In genomic region chr2:121185571-121186074, GRCh38 we compare ENCODE assay signal across 11 cellular contexts.
A peak's percentile ranks its signal among the peaks of the same experiment; 100 is the strongest.
DNase-seq lines count a peak whose midpoint lies in the region; ATAC-seq and TF ChIP-seq lines count a peak whose summit lies in the region.
"Had no signal": no experiment of that assay in that cellular context is flagged by ENCODE, and none has a peak within 500 bp of the region (broad histone marks: within the 10 kb centered on the region; RNA-seq: fewer than 3 reads in every experiment).

No MANE protein-coding gene starts in this region.

- H3K4me3 ChIP-seq in astrocyte of the cerebellum (ENCODE audit: low read depth, low read length), result no peak overlapping the region
- no peak overlapping the region for H3K4me3 ChIP-seq in mucosa of descending colon
- H3K4me3 ChIP-seq in effector memory CD4-positive, alpha-beta T cell (ENCODE audit: insufficient read depth, low read depth, low read length, poor library complexity, severe bottlenecking), result no peak overlapping the region

- H3K27ac Mint-ChIP-seq in osteocyte (ENCODE audit: unreplicated experiment), result no peak overlapping the region
- H3K27ac Mint-ChIP-seq: T-helper 17 cell had no signal

- in situ Hi-C loops in astrocyte of the cerebellum (cut with HindIII; ENCODE audit: low sequenced_read_pairs), result no loop called here

- peak; percentile 62 for ATAC-seq in mucosa of descending colon
- ATAC-seq in GM19023 (IDR thresholded peaks at IDR 0.05; ENCODE audit: unreplicated experiment), result no peak
- ATAC-seq: T-helper 17 cell had no signal

- peak; percentile 91 for DNase-seq in DMS153 (lab: John Stamatoyannopoulos, UW)
- peak; percentile 54 to 81 for DNase-seq in NCI-H2081 (lab: John Stamatoyannopoulos, UW)
- DNase-seq in astrocyte of the cerebellum (ENCODE audit: low read depth), result peak; percentile 73
- no peak for DNase-seq in mucosa of descending colon
- DNase-seq in effector memory CD4-positive, alpha-beta T cell, result no peak
- no peak for DNase-seq in osteocyte (ENCODE audit: extremely low spot score, unreplicated experiment)
- no peak for DNase-seq in NCI-H1694 (lab: John Stamatoyannopoulos, UW)
- DNase-seq: NCI-H1105 treated with DMSO at 0.1 percent for 48 hours, T-helper 17 cell had no signal

- H3K4me1 Mint-ChIP-seq in osteocyte (ENCODE audit: unreplicated experiment), result no peaks in the 10 kb centered on the region
- H3K4me1 Mint-ChIP-seq: T-helper 17 cell had no signal

- no peaks in the 10 kb centered on the region for H3K4me1 ChIP-seq in mucosa of descending colon (ENCODE audit: low read depth)
- no peaks in the 10 kb centered on the region for H3K4me1 ChIP-seq in effector memory CD4-positive, alpha-beta T cell (ENCODE audit: control insufficient read depth, insufficient read depth, low read length, poor library complexity, severe bottlenecking)

- TF ChIP-seq CTCF in astrocyte of the cerebellum (IDR thresholded peaks at IDR 0.05; ENCODE audit: low read depth, low read length, missing control alignments) (no peak), mucosa of descending colon (IDR thresholded peaks at IDR 0.05) (no peak), osteocyte (IDR thresholded peaks at IDR 0.05) (no peak)

- H3K9me3 Mint-ChIP-seq in osteocyte (ENCODE audit: unreplicated experiment), result no peaks in the 10 kb centered on the region

- H3K27me3 Mint-ChIP-seq in osteocyte (ENCODE audit: unreplicated experiment), result peaks cover 22% of the 10 kb centered on the region

- no peak overlapping the region for H3K27ac ChIP-seq in effector memory CD4-positive, alpha-beta T cell (ENCODE audit: insufficient read depth, low read length, poor library complexity, severe bottlenecking)
- H3K27ac ChIP-seq: C4-2B had no signal

- H3K9me3 ChIP-seq in mucosa of descending colon, result no peaks in the 10 kb centered on the region
- H3K9me3 ChIP-seq in effector memory CD4-positive, alpha-beta T cell (ENCODE audit: control insufficient read depth, low read length), result no peaks in the 10 kb centered on the region

- H3K27me3 ChIP-seq in effector memory CD4-positive, alpha-beta T cell (replicated peaks; ENCODE audit: control insufficient read depth, insufficient read depth, low read length, poor library complexity, severe bottlenecking), result no peaks in the 10 kb centered on the region

- no peak overlapping the region for H3K4me3 Mint-ChIP-seq in osteocyte (ENCODE audit: unreplicated experiment)
- H3K4me3 Mint-ChIP-seq: T-helper 17 cell had no signal

- H3K36me3 Mint-ChIP-seq in osteocyte (ENCODE audit: unreplicated experiment), result no peaks in the 10 kb centered on the region

- no peaks in the 10 kb centered on the region for H3K36me3 ChIP-seq in mucosa of descending colon (ENCODE audit: low read depth)
- H3K36me3 ChIP-seq in effector memory CD4-positive, alpha-beta T cell (ENCODE audit: control insufficient read depth, insufficient read depth, low read length), result no peaks in the 10 kb centered on the region

- intact Hi-C loops in mucosa of descending colon (cut with DNase I, micrococcal nuclease), result no loop called here

Comparison
In these comparisons a context has a peak if more than half of its experiments do, and no peak if none do; other contexts are left out.
1. DNase-seq: peak in DMS153 (single experiment), NCI-H2081 (2 of 2) and astrocyte of the cerebellum (single experiment); none in mucosa of descending colon (0 of 3), effector memory CD4-positive, alpha-beta T cell (0 of 3), osteocyte (single experiment) and NCI-H1694 (single experiment).